ENCODE assay signal across 17 cellular contexts in genomic region chr10:11511325-11511724, GRCh38.
"Had no signal": no experiment of that assay in that cellular context is flagged by ENCODE, and none has a peak within 500 bp of the region (broad histone marks: within the 10 kb centered on the region; RNA-seq: fewer than 3 reads in every experiment).

No MANE protein-coding gene starts in this region.

- H3K9me3 Mint-ChIP-seq: naive thymus-derived CD8-positive, alpha-beta T cell; neural crest cell; stimulated activated naive B cell treated with anti-CD40 and anti-IgM and Interleukin-4, amounts not matched to agents 10 μg/mL and 1 μg/mL and 100 μg/mL, for 72 hours; stimulated activated naive CD8-positive, alpha-beta T cell treated with anti-CD3 and anti-CD28 coated beads, Interleukin-15, amount 100 ng/mL, for 72 hours had no signal

- ATAC-seq: esophagus mucosa; left lobe of liver; mucosa of descending colon; naive thymus-derived CD8-positive, alpha-beta T cell; pancreas; stimulated activated naive B cell treated with anti-CD40 and anti-IgM and Interleukin-4, amounts not matched to agents 10 μg/mL and 1 μg/mL and 100 μg/mL, for 72 hours; stimulated activated naive CD8-positive, alpha-beta T cell treated with anti-CD3 and anti-CD28 coated beads, Interleukin-15, amount 100 ng/mL, for 72 hours had no signal

- DNase-seq: effector memory CD4-positive, alpha-beta T cell; heart left ventricle; hippocampal formation; mammary epithelial cell; mucosa of descending colon; naive thymus-derived CD8-positive, alpha-beta T cell; pancreas; right cardiac atrium; stimulated activated CD4-positive, alpha-beta T cell treated with anti-CD3 and anti-CD28 coated beads, Interleukin-4, amount 100 ng/mL, for 1 hour; stimulated activated naive B cell treated with anti-CD40 and anti-IgM and Interleukin-4, amounts not matched to agents 10 μg/mL and 1 μg/mL and 100 μg/mL, for 72 hours; stimulated activated naive CD8-positive, alpha-beta T cell treated with anti-CD3 and anti-CD28 coated beads, Interleukin-15, amount 100 ng/mL, for 72 hours; transverse colon had no signal

- H3K4me3 Mint-ChIP-seq: naive thymus-derived CD8-positive, alpha-beta T cell; neural crest cell; stimulated activated naive B cell treated with anti-CD40 and anti-IgM and Interleukin-4, amounts not matched to agents 10 μg/mL and 1 μg/mL and 100 μg/mL, for 72 hours; stimulated activated naive CD8-positive, alpha-beta T cell treated with anti-CD3 and anti-CD28 coated beads, Interleukin-15, amount 100 ng/mL, for 72 hours had no signal

- H3K27me3 ChIP-seq: heart left ventricle, pancreas, transverse colon had no signal

- H3K4me1 ChIP-seq: pancreas, transverse colon had no signal

- H3K4me3 ChIP-seq: heart left ventricle, mucosa of descending colon, pancreas, thoracic aorta, transverse colon had no signal

- H3K9me3 ChIP-seq: heart left ventricle, mucosa of descending colon, pancreas, thoracic aorta, transverse colon had no signal

- H3K27ac Mint-ChIP-seq: naive thymus-derived CD8-positive, alpha-beta T cell; progenitor cell of endocrine pancreas; stimulated activated naive B cell treated with anti-CD40 and anti-IgM and Interleukin-4, amounts not matched to agents 10 μg/mL and 1 μg/mL and 100 μg/mL, for 72 hours; stimulated activated naive CD8-positive, alpha-beta T cell treated with anti-CD3 and anti-CD28 coated beads, Interleukin-15, amount 100 ng/mL, for 72 hours had no signal

- H3K27me3 Mint-ChIP-seq: naive thymus-derived CD8-positive, alpha-beta T cell; progenitor cell of endocrine pancreas; stimulated activated naive B cell treated with anti-CD40 and anti-IgM and Interleukin-4, amounts not matched to agents 10 μg/mL and 1 μg/mL and 100 μg/mL, for 72 hours; stimulated activated naive CD8-positive, alpha-beta T cell treated with anti-CD3 and anti-CD28 coated beads, Interleukin-15, amount 100 ng/mL, for 72 hours had no signal

- H3K36me3 ChIP-seq: pancreas, thoracic aorta, transverse colon had no signal
